Comparison of ENCODE assay signal across 12 cellular contexts in the genomic region with DNA sequence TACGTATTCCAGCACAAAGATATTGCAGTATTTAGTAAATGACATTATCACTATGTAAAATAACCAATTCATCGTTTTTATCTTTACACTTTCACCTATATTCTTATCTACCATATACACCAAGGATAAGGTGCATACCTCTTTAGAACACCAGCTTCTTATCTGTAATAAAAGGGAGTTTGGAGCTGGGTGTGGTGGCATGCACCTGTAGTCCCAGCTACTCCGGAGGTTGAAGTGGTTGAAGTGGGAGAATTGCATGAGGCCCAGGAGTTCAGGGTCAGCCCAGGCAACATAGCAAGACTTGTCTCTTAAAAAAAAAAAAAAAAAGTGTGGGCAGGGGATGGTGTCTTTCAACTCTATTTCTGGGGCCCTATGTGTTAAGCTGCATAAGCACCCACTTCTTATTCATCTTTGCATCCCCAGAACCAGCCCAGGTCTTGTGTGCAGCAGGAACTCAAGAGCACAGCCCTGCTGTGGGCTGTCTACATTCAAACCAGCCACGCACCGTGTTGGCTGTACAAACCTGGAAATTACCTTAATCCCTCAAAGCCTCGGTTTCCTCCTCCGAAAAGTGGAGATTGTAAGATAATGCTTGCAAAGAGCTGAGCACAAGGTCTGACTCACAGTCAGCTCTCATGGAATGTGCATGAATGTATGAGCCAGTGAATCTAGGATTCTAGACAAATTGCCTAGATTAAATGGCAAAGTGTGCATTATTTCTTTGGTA.
DNase-seq lines count a peak whose midpoint lies in the region; ATAC-seq and TF ChIP-seq lines count a peak whose summit lies in the region.
"Had no signal": no experiment of that assay in that cellular context is flagged by ENCODE, and none has a peak within 500 bp of the region (broad histone marks: within the 10 kb centered on the region; RNA-seq: fewer than 3 reads in every experiment).

No MANE protein-coding gene starts in this region.

- no peaks in the 10 kb centered on the region for H3K9me3 ChIP-seq in Peyer's patch

- no peak overlapping the region for H3K4me3 ChIP-seq in Peyer's patch

- no peaks in the 10 kb centered on the region for H3K4me1 ChIP-seq in Peyer's patch

- H3K27me3 ChIP-seq in Peyer's patch, result no peaks in the 10 kb centered on the region

- H3K27ac ChIP-seq in Peyer's patch, result peak overlapping the region in 3 of 4 donors; percentile 59 to 92 (median 82)

- no peak for TF ChIP-seq POLR2A in Peyer's patch (IDR thresholded peaks at IDR 0.05)

- DNase-seq in ELF-1 (ENCODE audit: low read depth, low spot score) (peak; percentile 49), Peyer's patch (peak in 1 of 3 donors; percentile 67), dedifferentiated amniotic fluid mesenchymal stem cell (ENCODE audit: extremely low spot score) (peak; percentile 34), omental fat pad (ENCODE audit: low spot score) (no peak), DMS53 (lab: John Stamatoyannopoulos, UW) (no peak), NCI-H187 (lab: John Stamatoyannopoulos, UW) (no peak), SKM-1 (lab: John Stamatoyannopoulos, UW; ENCODE audit: unreplicated experiment) (no peak)
- DNase-seq: activated CD8-positive, alpha-beta memory T cell treated with anti-CD3 and anti-CD28 coated beads for 24 hours; anterior cingulate cortex; NCI-H146; substantia nigra; T-helper 1 cell had no signal

- peak; percentile 62 for ATAC-seq in omental fat pad (ENCODE audit: low FRiP score)

- TF ChIP-seq CTCF in Peyer's patch (IDR thresholded peaks at IDR 0.05), result no peak
- no peak for TF ChIP-seq CTCF in omental fat pad (IDR thresholded peaks at IDR 0.05)

- H3K36me3 ChIP-seq in Peyer's patch, result no peaks in the 10 kb centered on the region

Comparison
In these comparisons a context has a peak if more than half of its experiments do, and no peak if none do; other contexts are left out.
1. DNase-seq: peak in ELF-1 (single experiment) and dedifferentiated amniotic fluid mesenchymal stem cell (single experiment); none in omental fat pad (single experiment), DMS53 (single experiment), NCI-H187 (0 of 2) and SKM-1 (single experiment).